Comparison of ENCODE assay signal across 12 cellular contexts in the genomic region with DNA sequence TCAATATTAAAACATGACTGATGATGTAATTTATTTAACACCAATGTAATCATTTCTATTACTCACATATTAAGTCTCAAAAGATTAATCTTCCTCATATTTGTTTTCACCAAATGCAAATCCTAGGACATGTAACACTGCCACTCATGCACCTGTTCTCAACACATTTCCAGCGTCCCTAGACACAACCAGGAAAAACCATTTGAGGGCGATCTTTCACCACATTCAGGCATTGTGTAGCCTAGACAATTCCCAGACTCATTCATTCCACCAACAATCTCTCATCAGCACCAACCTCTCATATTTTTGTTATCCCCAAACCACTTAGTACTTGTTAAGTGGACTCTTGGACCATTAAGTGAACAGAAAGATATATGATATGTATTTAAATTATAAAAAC.
A peak's percentile ranks its signal among the peaks of the same experiment; 100 is the strongest.
DNase-seq lines count a peak whose midpoint lies in the region; ATAC-seq and TF ChIP-seq lines count a peak whose summit lies in the region.
"Had no signal": no experiment of that assay in that cellular context is flagged by ENCODE, and none has a peak within 500 bp of the region (broad histone marks: within the 10 kb centered on the region; RNA-seq: fewer than 3 reads in every experiment).

No MANE protein-coding gene starts in this region.

- H3K4me1 ChIP-seq in CD8-positive, alpha-beta T cell (ENCODE audit: insufficient read depth, low read length) = no peaks in the 10 kb centered on the region
- H3K4me1 ChIP-seq: stomach had no signal

- H3K27ac Mint-ChIP-seq in CD8-positive, alpha-beta T cell = no peak overlapping the region

- intact Hi-C loops in CD8-positive, alpha-beta T cell (cut with DNase I, micrococcal nuclease) = no loop called here

- no peaks in the 10 kb centered on the region for H3K27me3 ChIP-seq in CD8-positive, alpha-beta T cell (ENCODE audit: insufficient read depth, low read length)
- H3K27me3 ChIP-seq: stomach had no signal

- no peak for TF ChIP-seq EP300 in Ishikawa (IDR thresholded peaks at IDR 0.05; ENCODE audit: borderline replicate concordance)

- no peak overlapping the region for H3K27ac ChIP-seq in CD8-positive, alpha-beta T cell (ENCODE audit: low read depth, low read length)
- H3K27ac ChIP-seq: KMS-11, stomach had no signal

- H3K9me3 Mint-ChIP-seq in CD8-positive, alpha-beta T cell = no peaks in the 10 kb centered on the region

- H3K27me3 Mint-ChIP-seq in CD8-positive, alpha-beta T cell (ENCODE audit: low read depth) = no peaks in the 10 kb centered on the region

- DNase-seq in DMS153 treated with DMSO at 0.1 percent for 48 hours (lab: John Stamatoyannopoulos, UW; ENCODE audit: unreplicated experiment) = peak; percentile 84
- peak; percentile 49 for DNase-seq in NCI-H748 treated with DMSO at 0.1 percent for 48 hours (lab: John Stamatoyannopoulos, UW)
- DNase-seq in fibroblast of villous mesenchyme (ENCODE audit: low read depth) = peak; percentile 10
- DNase-seq in activated CD4-positive, alpha-beta T cell treated with anti-CD3 and anti-CD28 coated beads for 48 hours = no peak
- no peak for DNase-seq in CD8-positive, alpha-beta T cell
- no peak for DNase-seq in stimulated activated CD4-positive, alpha-beta T cell treated with anti-CD3 and anti-CD28 coated beads, Interleukin-15, amount 100 ng/mL, for 24 hours
- no peak for DNase-seq in CD1c-positive myeloid dendritic cell (ENCODE audit: extremely low spot score)
- DNase-seq: activated T-cell treated with anti-CD3 and anti-CD28 coated beads for 4 hours; stimulated activated CD4-positive, alpha-beta T cell treated with anti-CD3 and anti-CD28 coated beads, Interleukin-12 subunit alpha, Interleukin-12 subunit beta, amount 100 ng/mL, for 4 hours; stomach had no signal

- H3K4me3 Mint-ChIP-seq in CD8-positive, alpha-beta T cell = no peak overlapping the region

- POLR2A ChIA-PET in CD8-positive, alpha-beta T cell (lab: Charles Lee) = no interaction called here

- CTCF ChIA-PET in CD8-positive, alpha-beta T cell (lab: Charles Lee) = no interaction called here

- no peak overlapping the region for H3K4me3 ChIP-seq in fibroblast of villous mesenchyme (ENCODE audit: low read depth, low read length)
- no peak overlapping the region for H3K4me3 ChIP-seq in CD8-positive, alpha-beta T cell (ENCODE audit: low read depth, low read length)
- H3K4me3 ChIP-seq: stomach had no signal

- no peaks in the 10 kb centered on the region for H3K36me3 Mint-ChIP-seq in CD8-positive, alpha-beta T cell

- peak; percentile 24 for TF ChIP-seq CTCF in fibroblast of villous mesenchyme (IDR thresholded peaks at IDR 0.05; ENCODE audit: insufficient read depth, low read depth, low read length)
- TF ChIP-seq CTCF in CD8-positive, alpha-beta T cell (IDR thresholded peaks at IDR 0.05) = no peak

- no peaks in the 10 kb centered on the region for H3K4me1 Mint-ChIP-seq in CD8-positive, alpha-beta T cell (ENCODE audit: low read depth)

- no peaks in the 10 kb centered on the region for H3K36me3 ChIP-seq in CD8-positive, alpha-beta T cell (ENCODE audit: insufficient read depth, low read length)
- H3K36me3 ChIP-seq: stomach had no signal

- ATAC-seq in CD8-positive, alpha-beta T cell = no peak

- TF ChIP-seq RAD21 in Ishikawa (IDR thresholded peaks at IDR 0.05; ENCODE audit: low read depth) = peak; percentile 51

- no peaks in the 10 kb centered on the region for H3K9me3 ChIP-seq in CD8-positive, alpha-beta T cell (ENCODE audit: low read length)
- H3K9me3 ChIP-seq: stomach had no signal

TF ChIP-seq in Ishikawa, 13 proteins besides CTCF, POLR2A, EP300 and RAD21:
- TF ChIP-seq, protein P1, sequence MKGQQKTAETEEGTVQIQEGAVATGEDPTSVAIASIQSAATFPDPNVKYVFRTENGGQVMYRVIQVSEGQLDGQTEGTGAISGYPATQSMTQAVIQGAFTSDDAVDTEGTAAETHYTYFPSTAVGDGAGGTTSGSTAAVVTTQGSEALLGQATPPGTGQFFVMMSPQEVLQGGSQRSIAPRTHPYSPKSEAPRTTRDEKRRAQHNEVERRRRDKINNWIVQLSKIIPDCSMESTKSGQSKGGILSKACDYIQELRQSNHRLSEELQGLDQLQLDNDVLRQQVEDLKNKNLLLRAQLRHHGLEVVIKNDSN (IDR thresholded peaks at IDR 0.05) = no peak
- TF ChIP-seq TAF1 (IDR thresholded peaks at IDR 0.05; ENCODE audit: low read depth) = no peak

Comparison
In these comparisons a context has a peak if more than half of its experiments do, and no peak if none do; other contexts are left out.
1. DNase-seq: peak in DMS153 treated with DMSO at 0.1 percent for 48 hours (single experiment), NCI-H748 treated with DMSO at 0.1 percent for 48 hours (single experiment) and fibroblast of villous mesenchyme (single experiment); none in activated CD4-positive, alpha-beta T cell treated with anti-CD3 and anti-CD28 coated beads for 48 hours (single experiment), CD8-positive, alpha-beta T cell (0 of 7), stimulated activated CD4-positive, alpha-beta T cell treated with anti-CD3 and anti-CD28 coated beads, Interleukin-15, amount 100 ng/mL, for 24 hours (single experiment) and CD1c-positive myeloid dendritic cell (single experiment).